ENCODE assay signal across 9 cellular contexts in genomic region chrX:68571292-68572256, GRCh38.
DNase-seq lines count a peak whose midpoint lies in the region; ATAC-seq, FAIRE-seq and TF ChIP-seq lines count a peak whose summit lies in the region.
"Had no signal": no experiment of that assay in that cellular context is flagged by ENCODE, and none has a peak within 500 bp of the region (broad histone marks: within the 10 kb centered on the region; RNA-seq: fewer than 3 reads in every experiment).

No MANE protein-coding gene starts in this region.

- peak; percentile 71 for FAIRE-seq in keratinocyte (lab: Jason Lieb, UNC)
- FAIRE-seq in HepG2 (lab: Jason Lieb, UNC) = no peak

- H2AFZ ChIP-seq in keratinocyte (ENCODE audit: control insufficient read depth, low read length) (no peak overlapping the region), HepG2 (ENCODE audit: low read length) (no peak overlapping the region)

- BruUV-seq in HepG2 (replicated peaks; lab: Mats Ljungman, UMichigan) = no TSS peak

- no peak overlapping the region for H3K9ac ChIP-seq in keratinocyte (ENCODE audit: control insufficient read depth, extremely low read depth, insufficient read depth, low read length)
- no peak overlapping the region for H3K9ac ChIP-seq in HepG2 (ENCODE audit: insufficient read depth, low read depth, low read length)

- intact Hi-C loops in Right ventricle myocardium inferior (cut with DNase I) = no loop called here
- intact Hi-C loops in HepG2 (cut with micrococcal nuclease; ENCODE audit: unreplicated experiment) = no loop called here

- no peaks in the 10 kb centered on the region for H3K9me3 ChIP-seq in keratinocyte (ENCODE audit: control insufficient read depth, low read depth, low read length)
- H3K9me3 ChIP-seq in HepG2 (ENCODE audit: low read length) = no peaks in the 10 kb centered on the region
- H3K9me3 ChIP-seq: right lobe of liver had no signal

- peak; percentile 95 for ATAC-seq in HG02973 (IDR thresholded peaks at IDR 0.05; ENCODE audit: unreplicated experiment)
- ATAC-seq in Right ventricle myocardium inferior = no peak
- ATAC-seq in HepG2 = no peak

- in situ Hi-C loops in HepG2 (cut with HindIII; ENCODE audit: extremely low pct_ligation_motif_present, low pct_unique_long_range_greater_than_20kb) = no loop called here

- 14% methylated on average over 5 of the region's 5 CpGs for WGBS in HepG2 (ENCODE audit: low lambda C conversion rate)

- no peaks in the 10 kb centered on the region for H3K9me1 ChIP-seq in keratinocyte (ENCODE audit: control insufficient read depth, extremely low read depth, insufficient read depth, low read length)

- TF ChIP-seq CTCF in keratinocyte (optimal IDR thresholded peaks at IDR 0.05 in 1 of 3, IDR thresholded peaks at IDR 0.05 in 1 of 3, conservative IDR thresholded peaks at IDR 0.05 in 1 of 3; ENCODE audit: extremely low read depth in 1 of 3, insufficient read depth in 2 of 3, low read length in 3 of 3) (no peak), HepG2 (CRISPR knock-in tag; IDR thresholded peaks at IDR 0.05) (no peak)

- H3K79me2 ChIP-seq in keratinocyte (ENCODE audit: control insufficient read depth, insufficient read depth, low read length) = no peaks in the 10 kb centered on the region
- no peaks in the 10 kb centered on the region for H3K79me2 ChIP-seq in HepG2 (ENCODE audit: insufficient read depth, low read length)

- H4K20me1 ChIP-seq in keratinocyte (ENCODE audit: control insufficient read depth, extremely low read depth, insufficient read depth, low read length) (no peaks in the 10 kb centered on the region), HepG2 (ENCODE audit: insufficient read depth, low read length) (no peaks in the 10 kb centered on the region)

- dilution Hi-C loops in keratinocyte (cut with MboI; ENCODE audit: extremely low pct_ligation_motif_present, low sequenced_read_pairs) = no loop called here

- H3K27me3 ChIP-seq in keratinocyte (ENCODE audit: control insufficient read depth, extremely low read depth, insufficient read depth, low read length) (no peaks in the 10 kb centered on the region), HepG2 (ENCODE audit: control insufficient read depth in 1 of 2, insufficient read depth in 2 of 2, low read length in 2 of 2) (no peaks in the 10 kb centered on the region)
- H3K27me3 ChIP-seq: right lobe of liver had no signal

- H3K4me2 ChIP-seq in keratinocyte (ENCODE audit: control insufficient read depth, extremely low read depth, insufficient read depth, low read depth, low read length) (no peak overlapping the region), HepG2 (ENCODE audit: low read depth, low read length) (no peak overlapping the region)

- CTCF ChIA-PET in HepG2 (lab: Yijun Ruan, JAX; ENCODE audit: low intra/inter-chr PET ratio, low total read pairs) = no interaction called here

- no peaks in the 10 kb centered on the region for H3K36me3 ChIP-seq in keratinocyte (ENCODE audit: control insufficient read depth in 2 of 2, extremely low read depth in 1 of 2, insufficient read depth in 2 of 2, low read length in 2 of 2)
- no peaks in the 10 kb centered on the region for H3K36me3 ChIP-seq in HepG2 (replicated peaks in 1 of 2; ENCODE audit: control insufficient read depth in 1 of 2, insufficient read depth in 2 of 2, low read length in 2 of 2)
- H3K36me3 ChIP-seq: right lobe of liver had no signal

- TF ChIP-seq POLR2A in HepG2 (IDR thresholded peaks at IDR 0.05; ENCODE audit: insufficient read depth in 1 of 2, low read depth in 2 of 2, low read length in 2 of 2) = no peak

- H3K27ac ChIP-seq in keratinocyte (ENCODE audit: control insufficient read depth, insufficient read depth, low read length) (peak overlapping the region; percentile 55), HepG2 (ENCODE audit: extremely low read length, insufficient read depth, low read length) (no peak overlapping the region)
- H3K27ac ChIP-seq: right lobe of liver had no signal

- TF ChIP-seq RAD21 in HepG2 (CRISPR knock-in tag; IDR thresholded peaks at IDR 0.05) = no peak

- POLR2A ChIA-PET in HepG2 (lab: Yijun Ruan, JAX) = no interaction called here

- DNase-seq in stimulated activated CD4-positive, alpha-beta T cell treated with anti-CD3 and anti-CD28 coated beads, Interleukin-15, amount 100 ng/mL, for 24 hours = peak; percentile 18
- DNase-seq in stimulated activated CD4-positive, alpha-beta T cell treated with anti-CD3 and anti-CD28 coated beads, Interleukin-4, amount 100 ng/mL, for 4 hours = no peak
- peak; percentile 89 for DNase-seq in RKO (ENCODE audit: low spot score)
- peak; percentile 32 for DNase-seq in keratinocyte (ENCODE audit: low read depth, low spot score)
- no peak for DNase-seq in NCI-H510A (lab: John Stamatoyannopoulos, UW)
- no peak for DNase-seq in Right ventricle myocardium inferior (ENCODE audit: missing footprints)
- DNase-seq in HepG2 (ENCODE audit: low spot score) = no peak
- DNase-seq: right lobe of liver had no signal

- no peak for TF ChIP-seq EP300 in HepG2 (IDR thresholded peaks at IDR 0.05; ENCODE audit: low read depth in 2 of 2, low read length in 2 of 2)
- TF ChIP-seq EP300 in HepG2 (CRISPR knock-in tag; IDR thresholded peaks at IDR 0.05; ENCODE audit: borderline replicate concordance) = no peak

- H3K4me1 ChIP-seq in keratinocyte (ENCODE audit: control insufficient read depth, extremely low read depth, insufficient read depth, low read length) (peaks cover 16% of the 10 kb centered on the region), HepG2 (ENCODE audit: insufficient read depth, low read length) (no peaks in the 10 kb centered on the region)
- H3K4me1 ChIP-seq: right lobe of liver had no signal

- H3K4me3 ChIP-seq in keratinocyte (ENCODE audit: control insufficient read depth in 2 of 3, extremely low read depth in 1 of 3, insufficient read depth in 2 of 3, low read depth in 1 of 3, low read length in 3 of 3) = no peak overlapping the region
- no peak overlapping the region for H3K4me3 ChIP-seq in HepG2 (replicated peaks in 1 of 3; ENCODE audit: insufficient read depth in 1 of 3, low read depth in 2 of 3, low read length in 3 of 3)
- H3K4me3 ChIP-seq: right lobe of liver had no signal

TF ChIP-seq in HepG2, 621 proteins besides CTCF, POLR2A, EP300 and RAD21:
- TF ChIP-seq ZNF264 (CRISPR knock-in tag; IDR thresholded peaks at IDR 0.05) (no peak), REST (IDR thresholded peaks at IDR 0.05; ENCODE audit: borderline replicate concordance in 1 of 2, low read depth in 1 of 2, low read length in 2 of 2) (no peak), TOPORS (CRISPR knock-in tag; IDR thresholded peaks at IDR 0.05) (no peak), ZNF30 (CRISPR knock-in tag; IDR thresholded peaks at IDR 0.05) (no peak), HOXA9 (CRISPR knock-in tag; IDR thresholded peaks at IDR 0.05; ENCODE audit: borderline replicate concordance) (no peak), ZSCAN5A (CRISPR knock-in tag; IDR thresholded peaks at IDR 0.05; ENCODE audit: borderline replicate concordance) (no peak), NFKB2 (CRISPR knock-in tag; IDR thresholded peaks at IDR 0.05; ENCODE audit: borderline replicate concordance) (no peak)

Comparison
In these comparisons a context has a peak if more than half of its experiments do, and no peak if none do; other contexts are left out.
1. DNase-seq: peak in stimulated activated CD4-positive, alpha-beta T cell treated with anti-CD3 and anti-CD28 coated beads, Interleukin-15, amount 100 ng/mL, for 24 hours (single experiment), RKO (single experiment) and keratinocyte (single experiment); none in stimulated activated CD4-positive, alpha-beta T cell treated with anti-CD3 and anti-CD28 coated beads, Interleukin-4, amount 100 ng/mL, for 4 hours (0 of 2), NCI-H510A (single experiment), Right ventricle myocardium inferior (single experiment) and HepG2 (single experiment).